In genomic region chr19:17855333-17856152, GRCh38 we compare ENCODE assay signal across 1 cellular context.
TF ChIP-seq lines count a peak whose summit lies in the region.

No MANE protein-coding gene starts in this region.

TF ChIP-seq in HepG2, 621 proteins besides CTCF, POLR2A, EP300 and RAD21 (continued from another document and continues in another):
- TF ChIP-seq ARID3A (IDR thresholded peaks at IDR 0.05; ENCODE audit: low read depth, low read length) (no peak), SP2 (CRISPR knock-in tag; IDR thresholded peaks at IDR 0.05) (no peak), JUN (CRISPR knock-in tag; IDR thresholded peaks at IDR 0.05) (no peak), KAT7 (CRISPR knock-in tag; IDR thresholded peaks at IDR 0.05; ENCODE audit: borderline replicate concordance) (no peak), ZNF30 (CRISPR knock-in tag; IDR thresholded peaks at IDR 0.05) (no peak), ZNF407 (CRISPR knock-in tag; IDR thresholded peaks at IDR 0.05; ENCODE audit: not compliant biosample characterization) (no peak), CHCHD3 (CRISPR knock-in tag; IDR thresholded peaks at IDR 0.05) (no peak), DR1 (CRISPR knock-in tag; IDR thresholded peaks at IDR 0.05) (no peak), ZUFSP (CRISPR knock-in tag; IDR thresholded peaks at IDR 0.05; ENCODE audit: borderline replicate concordance) (no peak), MTA1 (CRISPR knock-in tag; IDR thresholded peaks at IDR 0.05; ENCODE audit: borderline replicate concordance) (no peak), NFE2L2 (IDR thresholded peaks at IDR 0.05; ENCODE audit: low read length) (no peak), FIP1L1 (IDR thresholded peaks at IDR 0.05; ENCODE audit: borderline replicate concordance, insufficient read depth, low read depth, low read length) (no peak), SMAD1 (CRISPR knock-in tag; IDR thresholded peaks at IDR 0.05; ENCODE audit: borderline replicate concordance, low read depth) (no peak), THYN1 (CRISPR knock-in tag; IDR thresholded peaks at IDR 0.05; ENCODE audit: borderline replicate concordance, low read depth) (no peak), ZNF549 (CRISPR knock-in tag; IDR thresholded peaks at IDR 0.05) (no peak), KDM2A (CRISPR knock-in tag; IDR thresholded peaks at IDR 0.05; ENCODE audit: borderline replicate concordance, low read depth) (peak; percentile 82), SRF (IDR thresholded peaks at IDR 0.05; ENCODE audit: low read depth, low read length) (no peak), HOMEZ (CRISPR knock-in tag; IDR thresholded peaks at IDR 0.05; ENCODE audit: low read depth) (no peak), TGIF2 (CRISPR knock-in tag; IDR thresholded peaks at IDR 0.05) (no peak), ESRRA (CRISPR knock-in tag; IDR thresholded peaks at IDR 0.05; ENCODE audit: low read depth) (no peak), SMARCC2 (IDR thresholded peaks at IDR 0.05) (no peak), PAF1 (CRISPR knock-in tag; IDR thresholded peaks at IDR 0.05) (no peak), TFDP2 (CRISPR knock-in tag; IDR thresholded peaks at IDR 0.05) (no peak), PAXIP1 (CRISPR knock-in tag; conservative IDR thresholded peaks at IDR 0.05) (no peak), SETDB1 (CRISPR knock-in tag; IDR thresholded peaks at IDR 0.05; ENCODE audit: borderline replicate concordance) (no peak), HNRNPLL (IDR thresholded peaks at IDR 0.05; ENCODE audit: low read depth, low read length, poor library complexity, severe bottlenecking) (no peak), ARID5B (CRISPR knock-in tag; IDR thresholded peaks at IDR 0.05) (0 out of 2 replicates have a peak, but pooled peaks have one; percentile 30), ZNF292 (CRISPR knock-in tag; IDR thresholded peaks at IDR 0.05; ENCODE audit: borderline replicate concordance, low read depth) (no peak), ZNF33B (CRISPR knock-in tag; IDR thresholded peaks at IDR 0.05) (no peak), ZNF496 (CRISPR knock-in tag; IDR thresholded peaks at IDR 0.05; ENCODE audit: insufficient replicate concordance) (no peak), NAIF1 (CRISPR knock-in tag; IDR thresholded peaks at IDR 0.05; ENCODE audit: borderline replicate concordance) (no peak), SMARCE1 (IDR thresholded peaks at IDR 0.05; ENCODE audit: borderline replicate concordance) (no peak), ZNF275 (CRISPR knock-in tag; IDR thresholded peaks at IDR 0.05; ENCODE audit: borderline replicate concordance) (no peak)
